ENCODE assay signal across 9 cellular contexts in genomic region chrX:37825225-37825842, GRCh38. TPM values are rescaled to one million over a fixed set of nuclear protein-coding genes. Genes with fewer than 3 reads are reported as not detected.
A peak's percentile ranks its signal among the peaks of the same experiment; 100 is the strongest.
DNase-seq lines count a peak whose midpoint lies in the region; ATAC-seq, FAIRE-seq and TF ChIP-seq lines count a peak whose summit lies in the region.
"Had no signal": no experiment of that assay in that cellular context is flagged by ENCODE, and none has a peak within 500 bp of the region (broad histone marks: within the 10 kb centered on the region; RNA-seq: fewer than 3 reads in every experiment).

No MANE protein-coding gene starts in this region.

- no peaks in the 10 kb centered on the region for H3K9me3 ChIP-seq in body of pancreas

- intact Hi-C loops in body of pancreas (cut with DNase I) = loop anchor here (10.0 kb wide), 1 partner anchor 71 kb away; no protein-coding TSS in a partner anchor

- H3K27ac ChIP-seq in body of pancreas = no peak overlapping the region
- H3K27ac ChIP-seq: skin epidermis had no signal

- TF ChIP-seq POLR2A in GM12892 (IDR thresholded peaks at IDR 0.05; ENCODE audit: low read depth, low read length) (no peak), body of pancreas (IDR thresholded peaks at IDR 0.05) (no peak)

- no peak overlapping the region for H3K4me3 ChIP-seq in body of pancreas
- H3K4me3 ChIP-seq: skin epidermis had no signal

- H3K27me3 ChIP-seq in body of pancreas = no peaks in the 10 kb centered on the region

- ATAC-seq in HG03469 (IDR thresholded peaks at IDR 0.05; ENCODE audit: unreplicated experiment) (peak; percentile 53), SK-N-SH treated with all-trans-retinoic acid at 6 μM for 48 hours (peak; percentile 81), body of pancreas (peak; percentile 58), left lobe of liver (peak; percentile 94), HG03280 (IDR thresholded peaks at IDR 0.05; ENCODE audit: unreplicated experiment) (no peak)

- H3K4me1 ChIP-seq in body of pancreas = peaks cover 9% of the 10 kb centered on the region

- H3K36me3 ChIP-seq in body of pancreas (replicated peaks in 1 of 2; ENCODE audit: insufficient read depth in 1 of 2, low read depth in 2 of 2) = no peaks in the 10 kb centered on the region

- DNase-seq in AG20443 (ENCODE audit: low spot score) (peak; percentile 27), GM12892 (ENCODE audit: insufficient read length) (no peak), body of pancreas (peak; percentile 46 to 68 (median 56)), left lobe of liver (ENCODE audit: low spot score) (peak; percentile 44)
- DNase-seq in stimulated activated CD8-positive, alpha-beta memory T cell treated with anti-CD3 and anti-CD28 coated beads, Interleukin-4, amount 100 ng/mL, for 48 hours = peak; percentile 54

- 0 to 2% methylated on average over 2 to 3 of the region's 3 CpGs for WGBS in body of pancreas, 2 donors

- TF ChIP-seq CTCF in body of pancreas (IDR thresholded peaks at IDR 0.05) = peak; percentile 61 to 89 (median 83)

- peak; percentile 98 for FAIRE-seq in GM12892 (lab: Jason Lieb, UNC)

TF ChIP-seq in SK-N-SH treated with all-trans-retinoic acid at 6 μM for 48 hours, 23 proteins besides CTCF, POLR2A, EP300 and RAD21:
- TF ChIP-seq TOX (CRISPR knock-in tag; IDR thresholded peaks at IDR 0.05; ENCODE audit: borderline replicate concordance) (no peak), CSRNP3 (CRISPR knock-in tag; IDR thresholded peaks at IDR 0.05) (no peak), ZNF70 (CRISPR knock-in tag; IDR thresholded peaks at IDR 0.05) (no peak), CSDC2 (CRISPR knock-in tag; IDR thresholded peaks at IDR 0.05) (no peak), ARNTL (CRISPR knock-in tag; IDR thresholded peaks at IDR 0.05; ENCODE audit: borderline replicate concordance, low read depth) (no peak)
TF ChIP-seq in SK-N-SH treated with all-trans-retinoic acid at 6 μM for 48 hours: peak in this region for 0.

RNA-seq across cellular contexts. Expression of gene DYNLT3, which starts 22.0 kb away (rescaled TPM):
- 14.0 TPM for polyA plus RNA-seq in GM12892 (2012; ENCODE audit: missing spikeins)
- total RNA-seq in body of pancreas (10 to 100 TPM in 1 of 2 donors, 1 to 10 TPM in 1; 6.3 to 27.0 TPM), left lobe of liver (13.2 TPM)

RNA-seq across cellular contexts. Expression of gene CYBB, which starts 45.5 kb away (rescaled TPM):
- polyA plus RNA-seq in GM12892 (2012; ENCODE audit: missing spikeins) = 24.2 TPM
- total RNA-seq in body of pancreas (10 to 100 TPM in 1 of 2 donors, 1 to 10 TPM in 1; 3.6 to 11.2 TPM), left lobe of liver (6.8 TPM)
